9 cellular contexts compared by ENCODE assay signal in genomic region chr14:52325126-52325525, GRCh38. TPM values are rescaled to one million over a fixed set of nuclear protein-coding genes. Genes with fewer than 3 reads are reported as not detected.
DNase-seq lines count a peak whose midpoint lies in the region; ATAC-seq and TF ChIP-seq lines count a peak whose summit lies in the region.
"Had no signal": no experiment of that assay in that cellular context is flagged by ENCODE, and none has a peak within 500 bp of the region (broad histone marks: within the 10 kb centered on the region; RNA-seq: fewer than 3 reads in every experiment).

No MANE protein-coding gene starts in this region.

- peaks cover 6% of the 10 kb centered on the region; the same call in 1 of the 2 replicates for H3K9me3 ChIP-seq in Caco-2
- no peaks in the 10 kb centered on the region for H3K9me3 ChIP-seq in ascending aorta

- H3K4me3 Mint-ChIP-seq in activated naive CD4-positive, alpha-beta T cell treated with anti-CD3 and anti-CD28 coated beads, Interleukin-2, amount 10 ng/mL, durations not matched to agents 7 days and 5 days = peak overlapping the region; percentile 18
- H3K4me3 Mint-ChIP-seq in stimulated activated naive CD8-positive, alpha-beta T cell treated with anti-CD3 and anti-CD28 coated beads, Interleukin-15, Interleukin-2, amounts not matched to agents 100 ng/mL and 50 ng/mL, for 24 hours = peak overlapping the region; percentile 15
- H3K4me3 Mint-ChIP-seq in Caco-2 (ENCODE audit: unreplicated experiment) = no peak overlapping the region

- no peak overlapping the region for H3K27ac ChIP-seq in ascending aorta

- CTCF ChIA-PET in activated naive CD4-positive, alpha-beta T cell treated with anti-CD3 and anti-CD28 coated beads, Interleukin-2, amount 10 ng/mL, durations not matched to agents 7 days and 5 days (lab: Charles Lee) = interaction anchor here (1.2 to 2.8 kb wide), 3 partner anchors 8 to 25 kb away, joined by 3 to 7 read pairs (median 4); partner anchors contain the start of gene PTGER2
- CTCF ChIA-PET in Caco-2 (lab: Charles Lee) = interaction anchor here (0.7 kb wide), 1 partner anchor 249 kb away, joined by 3 read pairs; no protein-coding TSS in a partner anchor

- H3K36me3 ChIP-seq in Caco-2 (ENCODE audit: control insufficient read depth, insufficient read depth, low read length) (no peaks in the 10 kb centered on the region), ascending aorta (no peaks in the 10 kb centered on the region)

- no peak for TF ChIP-seq CTCF in GM10266 (IDR thresholded peaks at IDR 0.05; ENCODE audit: control insufficient read depth, insufficient read depth, low read depth, missing control alignments)
- no peak for TF ChIP-seq CTCF in Caco-2 (IDR thresholded peaks at IDR 0.05; ENCODE audit: insufficient read depth in 1 of 2, low read depth in 1 of 2, low read length in 1 of 2, severe bottlenecking in 1 of 2, unreplicated experiment in 1 of 2)
- TF ChIP-seq CTCF in ascending aorta (IDR thresholded peaks at IDR 0.05) = no peak

- POLR2A ChIA-PET in Caco-2 (lab: Charles Lee) = no interaction called here

- peaks cover 89% of the 10 kb centered on the region for H3K4me1 Mint-ChIP-seq in activated naive CD4-positive, alpha-beta T cell treated with anti-CD3 and anti-CD28 coated beads, Interleukin-2, amount 10 ng/mL, durations not matched to agents 7 days and 5 days
- peaks cover 83% of the 10 kb centered on the region for H3K4me1 Mint-ChIP-seq in stimulated activated naive CD8-positive, alpha-beta T cell treated with anti-CD3 and anti-CD28 coated beads, Interleukin-15, Interleukin-2, amounts not matched to agents 100 ng/mL and 50 ng/mL, for 24 hours (ENCODE audit: low read depth)
- no peaks in the 10 kb centered on the region for H3K4me1 Mint-ChIP-seq in Caco-2 (ENCODE audit: low read depth, unreplicated experiment)

- H3K27me3 ChIP-seq in Caco-2 (replicated peaks; ENCODE audit: control insufficient read depth, insufficient read depth, low read length) (no peaks in the 10 kb centered on the region), ascending aorta (no peaks in the 10 kb centered on the region)

- peak overlapping the region; percentile 75 for H3K27ac Mint-ChIP-seq in activated naive CD4-positive, alpha-beta T cell treated with anti-CD3 and anti-CD28 coated beads, Interleukin-2, amount 10 ng/mL, durations not matched to agents 7 days and 5 days
- peak overlapping the region; percentile 67 for H3K27ac Mint-ChIP-seq in stimulated activated naive CD8-positive, alpha-beta T cell treated with anti-CD3 and anti-CD28 coated beads, Interleukin-15, Interleukin-2, amounts not matched to agents 100 ng/mL and 50 ng/mL, for 24 hours
- no peak overlapping the region for H3K27ac Mint-ChIP-seq in Caco-2 (ENCODE audit: unreplicated experiment)

- H3K4me1 ChIP-seq in Caco-2 (no peaks in the 10 kb centered on the region), ascending aorta (no peaks in the 10 kb centered on the region)

- peaks cover 20% of the 10 kb centered on the region for H3K9me3 Mint-ChIP-seq in activated naive CD4-positive, alpha-beta T cell treated with anti-CD3 and anti-CD28 coated beads, Interleukin-2, amount 10 ng/mL, durations not matched to agents 7 days and 5 days
- peaks cover 21% of the 10 kb centered on the region for H3K9me3 Mint-ChIP-seq in stimulated activated naive CD8-positive, alpha-beta T cell treated with anti-CD3 and anti-CD28 coated beads, Interleukin-15, Interleukin-2, amounts not matched to agents 100 ng/mL and 50 ng/mL, for 24 hours
- peaks cover 23% of the 10 kb centered on the region for H3K9me3 Mint-ChIP-seq in Caco-2 (ENCODE audit: unreplicated experiment)

- no peaks in the 10 kb centered on the region for H3K27me3 Mint-ChIP-seq in activated naive CD4-positive, alpha-beta T cell treated with anti-CD3 and anti-CD28 coated beads, Interleukin-2, amount 10 ng/mL, durations not matched to agents 7 days and 5 days
- H3K27me3 Mint-ChIP-seq in stimulated activated naive CD8-positive, alpha-beta T cell treated with anti-CD3 and anti-CD28 coated beads, Interleukin-15, Interleukin-2, amounts not matched to agents 100 ng/mL and 50 ng/mL, for 24 hours = no peaks in the 10 kb centered on the region
- H3K27me3 Mint-ChIP-seq in Caco-2 (ENCODE audit: insufficient read depth, unreplicated experiment) = no peaks in the 10 kb centered on the region

- ATAC-seq in GM19463 (IDR thresholded peaks at IDR 0.05; ENCODE audit: unreplicated experiment) = peak; percentile 91
- peak; percentile 90 for ATAC-seq in HG03442 (IDR thresholded peaks at IDR 0.05; ENCODE audit: unreplicated experiment)
- ATAC-seq: K562 had no signal

- H3K4me3 ChIP-seq in Caco-2 (ENCODE audit: low read depth, low read length) (no peak overlapping the region), ascending aorta (no peak overlapping the region)
- H3K4me3 ChIP-seq: K562 had no signal

- DNase-seq in GM10266 (ENCODE audit: extremely low spot score) (peak; percentile 73), GOT3 (lab: John Stamatoyannopoulos, UW) (no peak), Caco-2 (no peak), ascending aorta (ENCODE audit: low spot score in 2 of 2) (no peak)
- DNase-seq in activated naive CD4-positive, alpha-beta T cell treated with anti-CD3 and anti-CD28 coated beads, Interleukin-2, amount 10 ng/mL, durations not matched to agents 7 days and 5 days = peak; percentile 43

- H3K36me3 Mint-ChIP-seq in activated naive CD4-positive, alpha-beta T cell treated with anti-CD3 and anti-CD28 coated beads, Interleukin-2, amount 10 ng/mL, durations not matched to agents 7 days and 5 days = peaks cover 95% of the 10 kb centered on the region
- H3K36me3 Mint-ChIP-seq in stimulated activated naive CD8-positive, alpha-beta T cell treated with anti-CD3 and anti-CD28 coated beads, Interleukin-15, Interleukin-2, amounts not matched to agents 100 ng/mL and 50 ng/mL, for 24 hours (ENCODE audit: low read depth) = peaks cover 68% of the 10 kb centered on the region
- H3K36me3 Mint-ChIP-seq in Caco-2 (ENCODE audit: insufficient read depth, unreplicated experiment) = no peaks in the 10 kb centered on the region

- no TSS peak for BruUV-seq in Caco-2 (replicated peaks; lab: Mats Ljungman, UMichigan)

- intact Hi-C loops in Caco-2 (cut with micrococcal nuclease; ENCODE audit: unreplicated experiment) = no loop called here
- intact Hi-C loops in ascending aorta (cut with DNase I) = no loop called here

RNA-seq across cellular contexts. Expression of gene PTGER2, which starts 11.0 kb away (rescaled TPM):
- 0.27 and 0.39 TPM in 2 replicates for total RNA-seq in Caco-2 (2022)
- 1.9 TPM for total RNA-seq in ascending aorta
- total RNA-seq: K562 had no signal

RNA-seq across cellular contexts. Expression of gene PTGDR, which starts 57.6 kb away (rescaled TPM):
- 0.16 and 0.41 TPM in 2 replicates for total RNA-seq in Caco-2 (2022)
- total RNA-seq in ascending aorta = 13.4 TPM
- total RNA-seq: K562 had no signal

Comparison
In these comparisons a context has a peak if more than half of its experiments do, and no peak if none do; other contexts are left out.
1. DNase-seq: peak in GM10266 (single experiment) and activated naive CD4-positive, alpha-beta T cell treated with anti-CD3 and anti-CD28 coated beads, Interleukin-2, amount 10 ng/mL, durations not matched to agents 7 days and 5 days (single experiment); none in GOT3 (single experiment), Caco-2 (0 of 2) and ascending aorta (0 of 2).
2. RNA of gene PTGDR, which starts 57.6 kb away (total RNA-seq): 13.4 TPM in ascending aorta (single experiment); 0.16 to 0.41 TPM in Caco-2; every median in the first group is over 10 times any median in the second.